1 cellular context compared by ENCODE assay signal in the genomic region with DNA sequence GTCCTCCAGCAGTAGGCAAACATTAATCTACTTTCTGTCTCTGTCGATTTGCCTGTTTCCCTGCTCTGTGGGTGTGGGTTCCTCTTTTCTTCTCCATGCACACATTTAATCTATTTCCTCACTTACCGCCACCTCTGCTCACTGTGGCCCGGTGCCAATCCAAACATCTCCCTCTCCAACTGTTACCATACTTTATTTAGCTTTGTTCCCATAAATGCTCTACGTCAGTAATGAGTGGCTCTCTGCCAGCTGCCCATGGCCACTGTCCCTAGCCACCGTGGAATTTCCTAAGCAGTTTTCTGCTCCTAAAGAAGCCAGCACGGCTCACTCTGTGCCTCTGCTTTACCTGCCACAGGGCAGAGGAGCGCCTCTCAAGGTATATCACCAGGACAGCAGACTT.
TF ChIP-seq lines count a peak whose summit lies in the region.

No MANE protein-coding gene starts in this region.

TF ChIP-seq in HepG2, 621 proteins besides CTCF, POLR2A, EP300 and RAD21 (continued from another document and continues in another):
- TF ChIP-seq, protein P1, sequence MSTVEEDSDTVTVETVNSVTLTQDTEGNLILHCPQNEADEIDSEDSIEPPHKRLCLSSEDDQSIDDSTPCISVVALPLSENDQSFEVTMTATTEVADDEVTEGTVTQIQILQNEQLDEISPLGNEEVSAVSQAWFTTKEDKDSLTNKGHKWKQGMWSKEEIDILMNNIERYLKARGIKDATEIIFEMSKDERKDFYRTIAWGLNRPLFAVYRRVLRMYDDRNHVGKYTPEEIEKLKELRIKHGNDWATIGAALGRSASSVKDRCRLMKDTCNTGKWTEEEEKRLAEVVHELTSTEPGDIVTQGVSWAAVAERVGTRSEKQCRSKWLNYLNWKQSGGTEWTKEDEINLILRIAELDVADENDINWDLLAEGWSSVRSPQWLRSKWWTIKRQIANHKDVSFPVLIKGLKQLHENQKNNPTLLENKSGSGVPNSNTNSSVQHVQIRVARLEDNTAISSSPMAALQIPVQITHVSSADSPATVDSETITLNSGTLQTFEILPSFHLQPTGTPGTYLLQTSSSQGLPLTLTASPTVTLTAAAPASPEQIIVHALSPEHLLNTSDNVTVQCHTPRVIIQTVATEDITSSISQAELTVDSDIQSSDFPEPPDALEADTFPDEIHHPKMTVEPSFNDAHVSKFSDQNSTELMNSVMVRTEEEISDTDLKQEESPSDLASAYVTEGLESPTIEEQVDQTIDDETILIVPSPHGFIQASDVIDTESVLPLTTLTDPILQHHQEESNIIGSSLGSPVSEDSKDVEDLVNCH (CRISPR knock-in tag; IDR thresholded peaks at IDR 0.05) = no peak
- TF ChIP-seq YEATS2 (CRISPR knock-in tag; IDR thresholded peaks at IDR 0.05; ENCODE audit: borderline replicate concordance) = 0 out of 2 replicates have a peak, but pooled peaks have one; percentile 11
- TF ChIP-seq, protein P2, sequence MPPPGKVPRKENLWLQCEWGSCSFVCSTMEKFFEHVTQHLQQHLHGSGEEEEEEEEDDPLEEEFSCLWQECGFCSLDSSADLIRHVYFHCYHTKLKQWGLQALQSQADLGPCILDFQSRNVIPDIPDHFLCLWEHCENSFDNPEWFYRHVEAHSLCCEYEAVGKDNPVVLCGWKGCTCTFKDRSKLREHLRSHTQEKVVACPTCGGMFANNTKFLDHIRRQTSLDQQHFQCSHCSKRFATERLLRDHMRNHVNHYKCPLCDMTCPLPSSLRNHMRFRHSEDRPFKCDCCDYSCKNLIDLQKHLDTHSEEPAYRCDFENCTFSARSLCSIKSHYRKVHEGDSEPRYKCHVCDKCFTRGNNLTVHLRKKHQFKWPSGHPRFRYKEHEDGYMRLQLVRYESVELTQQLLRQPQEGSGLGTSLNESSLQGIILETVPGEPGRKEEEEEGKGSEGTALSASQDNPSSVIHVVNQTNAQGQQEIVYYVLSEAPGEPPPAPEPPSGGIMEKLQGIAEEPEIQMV (CRISPR knock-in tag; IDR thresholded peaks at IDR 0.05; ENCODE audit: low read depth) = no peak
- TF ChIP-seq, protein P3, sequence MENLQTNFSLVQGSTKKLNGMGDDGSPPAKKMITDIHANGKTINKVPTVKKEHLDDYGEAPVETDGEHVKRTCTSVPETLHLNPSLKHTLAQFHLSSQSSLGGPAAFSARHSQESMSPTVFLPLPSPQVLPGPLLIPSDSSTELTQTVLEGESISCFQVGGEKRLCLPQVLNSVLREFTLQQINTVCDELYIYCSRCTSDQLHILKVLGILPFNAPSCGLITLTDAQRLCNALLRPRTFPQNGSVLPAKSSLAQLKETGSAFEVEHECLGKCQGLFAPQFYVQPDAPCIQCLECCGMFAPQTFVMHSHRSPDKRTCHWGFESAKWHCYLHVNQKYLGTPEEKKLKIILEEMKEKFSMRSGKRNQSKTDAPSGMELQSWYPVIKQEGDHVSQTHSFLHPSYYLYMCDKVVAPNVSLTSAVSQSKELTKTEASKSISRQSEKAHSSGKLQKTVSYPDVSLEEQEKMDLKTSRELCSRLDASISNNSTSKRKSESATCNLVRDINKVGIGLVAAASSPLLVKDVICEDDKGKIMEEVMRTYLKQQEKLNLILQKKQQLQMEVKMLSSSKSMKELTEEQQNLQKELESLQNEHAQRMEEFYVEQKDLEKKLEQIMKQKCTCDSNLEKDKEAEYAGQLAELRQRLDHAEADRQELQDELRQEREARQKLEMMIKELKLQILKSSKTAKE (CRISPR knock-in tag; IDR thresholded peaks at IDR 0.05; ENCODE audit: borderline replicate concordance) = no peak
- TF ChIP-seq MYNN (CRISPR knock-in tag; IDR thresholded peaks at IDR 0.05; ENCODE audit: low read depth) = no peak
- TF ChIP-seq GATAD1 (CRISPR knock-in tag; IDR thresholded peaks at IDR 0.05) = no peak
- no peak for TF ChIP-seq ZNF557 (CRISPR knock-in tag; IDR thresholded peaks at IDR 0.05)
- TF ChIP-seq, protein P4, sequence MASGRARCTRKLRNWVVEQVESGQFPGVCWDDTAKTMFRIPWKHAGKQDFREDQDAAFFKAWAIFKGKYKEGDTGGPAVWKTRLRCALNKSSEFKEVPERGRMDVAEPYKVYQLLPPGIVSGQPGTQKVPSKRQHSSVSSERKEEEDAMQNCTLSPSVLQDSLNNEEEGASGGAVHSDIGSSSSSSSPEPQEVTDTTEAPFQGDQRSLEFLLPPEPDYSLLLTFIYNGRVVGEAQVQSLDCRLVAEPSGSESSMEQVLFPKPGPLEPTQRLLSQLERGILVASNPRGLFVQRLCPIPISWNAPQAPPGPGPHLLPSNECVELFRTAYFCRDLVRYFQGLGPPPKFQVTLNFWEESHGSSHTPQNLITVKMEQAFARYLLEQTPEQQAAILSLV (CRISPR knock-in tag; IDR thresholded peaks at IDR 0.05; ENCODE audit: borderline replicate concordance) = no peak
- TF ChIP-seq EZH2 (conservative IDR thresholded peaks at IDR 0.05; ENCODE audit: low read depth, low read length) = no peak
- no peak for TF ChIP-seq ATF7 (IDR thresholded peaks at IDR 0.05)
- TF ChIP-seq ATF7 (CRISPR knock-in tag; IDR thresholded peaks at IDR 0.05) = no peak
- 0 out of 2 replicates have a peak, but pooled peaks have one; percentile 35 for TF ChIP-seq ISL2 (CRISPR knock-in tag; IDR thresholded peaks at IDR 0.05)
- no peak for TF ChIP-seq RARG (CRISPR knock-in tag; IDR thresholded peaks at IDR 0.05; ENCODE audit: low read depth)
- 0 out of 2 replicates have a peak, but pooled peaks have one; percentile 22 for TF ChIP-seq YEATS4 (CRISPR knock-in tag; IDR thresholded peaks at IDR 0.05; ENCODE audit: borderline replicate concordance)
- TF ChIP-seq TBX2 (CRISPR knock-in tag; IDR thresholded peaks at IDR 0.05; ENCODE audit: borderline replicate concordance) = peak; percentile 48; the same call in 1 of the 2 replicates
- no peak; the same call in 1 of the 2 replicates for TF ChIP-seq RXRA (CRISPR knock-in tag; IDR thresholded peaks at IDR 0.05)
- TF ChIP-seq ELF1 (CRISPR knock-in tag; IDR thresholded peaks at IDR 0.05) = no peak
- peak; percentile 38; the same call in 1 of the 2 replicates for TF ChIP-seq KMT2A (CRISPR knock-in tag; IDR thresholded peaks at IDR 0.05)
- TF ChIP-seq GFI1 (CRISPR knock-in tag; IDR thresholded peaks at IDR 0.05; ENCODE audit: borderline replicate concordance) = no peak
- no peak for TF ChIP-seq HNF4A (CRISPR knock-in tag; IDR thresholded peaks at IDR 0.05)
- TF ChIP-seq ZNF317 (CRISPR knock-in tag; IDR thresholded peaks at IDR 0.05) = no peak
- no peak for TF ChIP-seq MED13 (CRISPR knock-in tag; IDR thresholded peaks at IDR 0.05)
- TF ChIP-seq, protein P5, sequence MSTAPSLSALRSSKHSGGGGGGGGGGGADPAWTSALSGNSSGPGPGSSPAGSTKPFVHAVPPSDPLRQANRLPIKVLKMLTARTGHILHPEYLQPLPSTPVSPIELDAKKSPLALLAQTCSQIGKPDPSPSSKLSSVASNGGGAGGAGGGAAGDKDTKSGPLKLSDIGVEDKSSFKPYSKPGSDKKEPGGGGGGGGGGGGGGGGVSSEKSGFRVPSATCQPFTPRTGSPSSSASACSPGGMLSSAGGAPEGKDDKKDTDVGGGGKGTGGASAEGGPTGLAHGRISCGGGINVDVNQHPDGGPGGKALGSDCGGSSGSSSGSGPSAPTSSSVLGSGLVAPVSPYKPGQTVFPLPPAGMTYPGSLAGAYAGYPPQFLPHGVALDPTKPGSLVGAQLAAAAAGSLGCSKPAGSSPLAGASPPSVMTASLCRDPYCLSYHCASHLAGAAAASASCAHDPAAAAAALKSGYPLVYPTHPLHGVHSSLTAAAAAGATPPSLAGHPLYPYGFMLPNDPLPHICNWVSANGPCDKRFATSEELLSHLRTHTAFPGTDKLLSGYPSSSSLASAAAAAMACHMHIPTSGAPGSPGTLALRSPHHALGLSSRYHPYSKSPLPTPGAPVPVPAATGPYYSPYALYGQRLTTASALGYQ (CRISPR knock-in tag; IDR thresholded peaks at IDR 0.05) = no peak
- no peak for TF ChIP-seq ZNF3 (CRISPR knock-in tag; IDR thresholded peaks at IDR 0.05)
- TF ChIP-seq, protein P6, sequence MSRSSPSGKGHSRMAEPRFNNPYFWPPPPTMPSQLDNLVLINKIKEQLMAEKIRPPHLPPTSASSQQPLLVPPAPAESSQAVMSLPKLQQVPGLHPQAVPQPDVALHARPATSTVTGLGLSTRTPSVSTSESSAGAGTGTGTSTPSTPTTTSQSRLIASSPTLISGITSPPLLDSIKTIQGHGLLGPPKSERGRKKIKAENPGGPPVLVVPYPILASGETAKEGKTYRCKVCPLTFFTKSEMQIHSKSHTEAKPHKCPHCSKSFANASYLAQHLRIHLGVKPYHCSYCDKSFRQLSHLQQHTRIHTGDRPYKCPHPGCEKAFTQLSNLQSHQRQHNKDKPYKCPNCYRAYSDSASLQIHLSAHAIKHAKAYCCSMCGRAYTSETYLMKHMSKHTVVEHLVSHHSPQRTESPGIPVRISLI (CRISPR knock-in tag; IDR thresholded peaks at IDR 0.05; ENCODE audit: borderline replicate concordance) = no peak
- TF ChIP-seq FOXA3 (CRISPR knock-in tag; IDR thresholded peaks at IDR 0.05) = peak; percentile 57
- TF ChIP-seq ZNF546 (CRISPR knock-in tag; conservative IDR thresholded peaks at IDR 0.05) = no peak
- TF ChIP-seq, protein P7, sequence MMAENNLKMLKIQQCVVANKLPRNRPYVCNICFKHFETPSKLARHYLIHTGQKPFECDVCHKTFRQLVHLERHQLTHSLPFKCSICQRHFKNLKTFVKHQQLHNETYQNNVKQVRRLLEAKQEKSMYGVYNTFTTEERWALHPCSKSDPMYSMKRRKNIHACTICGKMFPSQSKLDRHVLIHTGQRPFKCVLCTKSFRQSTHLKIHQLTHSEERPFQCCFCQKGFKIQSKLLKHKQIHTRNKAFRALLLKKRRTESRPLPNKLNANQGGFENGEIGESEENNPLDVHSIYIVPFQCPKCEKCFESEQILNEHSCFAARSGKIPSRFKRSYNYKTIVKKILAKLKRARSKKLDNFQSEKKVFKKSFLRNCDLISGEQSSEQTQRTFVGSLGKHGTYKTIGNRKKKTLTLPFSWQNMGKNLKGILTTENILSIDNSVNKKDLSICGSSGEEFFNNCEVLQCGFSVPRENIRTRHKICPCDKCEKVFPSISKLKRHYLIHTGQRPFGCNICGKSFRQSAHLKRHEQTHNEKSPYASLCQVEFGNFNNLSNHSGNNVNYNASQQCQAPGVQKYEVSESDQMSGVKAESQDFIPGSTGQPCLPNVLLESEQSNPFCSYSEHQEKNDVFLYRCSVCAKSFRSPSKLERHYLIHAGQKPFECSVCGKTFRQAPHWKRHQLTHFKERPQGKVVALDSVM (CRISPR knock-in tag; IDR thresholded peaks at IDR 0.05) = no peak
- no peak for TF ChIP-seq HMGA1 (CRISPR knock-in tag; conservative IDR thresholded peaks at IDR 0.05)
- no peak for TF ChIP-seq RCOR2 (CRISPR knock-in tag; IDR thresholded peaks at IDR 0.05)
- TF ChIP-seq TAF1 (CRISPR knock-in tag; IDR thresholded peaks at IDR 0.05) = no peak
- TF ChIP-seq, protein P8, sequence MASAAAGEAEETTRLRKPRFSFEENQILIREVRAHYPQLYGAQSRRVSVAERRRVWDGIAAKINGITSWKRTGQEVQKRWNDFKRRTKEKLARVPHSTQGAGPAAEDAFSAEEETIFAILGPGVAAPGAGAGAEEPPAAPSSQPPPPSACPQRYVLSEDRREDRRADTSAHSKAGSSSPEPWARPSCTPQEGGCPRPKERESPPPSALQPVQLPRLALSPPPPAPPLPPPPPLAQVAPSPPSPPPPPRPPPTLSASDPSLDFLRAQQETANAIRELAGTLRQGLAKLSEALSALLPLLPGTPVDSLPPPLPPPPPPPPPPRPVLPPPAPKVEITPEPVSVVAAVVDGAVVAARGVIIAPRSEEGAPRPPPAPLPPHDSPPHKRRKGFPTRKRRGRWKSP (CRISPR knock-in tag; IDR thresholded peaks at IDR 0.05) = no peak; the same call in 1 of the 2 replicates
- TF ChIP-seq ZNF720 (CRISPR knock-in tag; IDR thresholded peaks at IDR 0.05) = no peak
- no peak for TF ChIP-seq ZNF235 (CRISPR knock-in tag; IDR thresholded peaks at IDR 0.05; ENCODE audit: borderline replicate concordance)
- no peak for TF ChIP-seq ZFY (CRISPR knock-in tag; IDR thresholded peaks at IDR 0.05)
- TF ChIP-seq, protein P9, sequence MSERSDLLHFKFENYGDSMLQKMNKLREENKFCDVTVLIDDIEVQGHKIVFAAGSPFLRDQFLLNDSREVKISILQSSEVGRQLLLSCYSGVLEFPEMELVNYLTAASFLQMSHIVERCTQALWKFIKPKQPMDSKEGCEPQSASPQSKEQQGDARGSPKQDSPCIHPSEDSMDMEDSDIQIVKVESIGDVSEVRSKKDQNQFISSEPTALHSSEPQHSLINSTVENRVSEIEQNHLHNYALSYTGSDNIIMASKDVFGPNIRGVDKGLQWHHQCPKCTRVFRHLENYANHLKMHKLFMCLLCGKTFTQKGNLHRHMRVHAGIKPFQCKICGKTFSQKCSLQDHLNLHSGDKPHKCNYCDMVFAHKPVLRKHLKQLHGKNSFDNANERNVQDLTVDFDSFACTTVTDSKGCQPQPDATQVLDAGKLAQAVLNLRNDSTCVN (CRISPR knock-in tag; IDR thresholded peaks at IDR 0.05; ENCODE audit: borderline replicate concordance) = no peak
- TF ChIP-seq ZNF263 (CRISPR knock-in tag; IDR thresholded peaks at IDR 0.05) = no peak
- no peak for TF ChIP-seq SP140L (CRISPR knock-in tag; IDR thresholded peaks at IDR 0.05; ENCODE audit: borderline replicate concordance)
- TF ChIP-seq, protein P10, sequence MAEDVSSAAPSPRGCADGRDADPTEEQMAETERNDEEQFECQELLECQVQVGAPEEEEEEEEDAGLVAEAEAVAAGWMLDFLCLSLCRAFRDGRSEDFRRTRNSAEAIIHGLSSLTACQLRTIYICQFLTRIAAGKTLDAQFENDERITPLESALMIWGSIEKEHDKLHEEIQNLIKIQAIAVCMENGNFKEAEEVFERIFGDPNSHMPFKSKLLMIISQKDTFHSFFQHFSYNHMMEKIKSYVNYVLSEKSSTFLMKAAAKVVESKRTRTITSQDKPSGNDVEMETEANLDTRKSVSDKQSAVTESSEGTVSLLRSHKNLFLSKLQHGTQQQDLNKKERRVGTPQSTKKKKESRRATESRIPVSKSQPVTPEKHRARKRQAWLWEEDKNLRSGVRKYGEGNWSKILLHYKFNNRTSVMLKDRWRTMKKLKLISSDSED (CRISPR knock-in tag; IDR thresholded peaks at IDR 0.05) = no peak
- TF ChIP-seq KAT8 (CRISPR knock-in tag; IDR thresholded peaks at IDR 0.05) = no peak
- TF ChIP-seq PRPF4 (IDR thresholded peaks at IDR 0.05; ENCODE audit: low read depth, low read length, poor library complexity, severe bottlenecking) = no peak
- TF ChIP-seq, protein P11, sequence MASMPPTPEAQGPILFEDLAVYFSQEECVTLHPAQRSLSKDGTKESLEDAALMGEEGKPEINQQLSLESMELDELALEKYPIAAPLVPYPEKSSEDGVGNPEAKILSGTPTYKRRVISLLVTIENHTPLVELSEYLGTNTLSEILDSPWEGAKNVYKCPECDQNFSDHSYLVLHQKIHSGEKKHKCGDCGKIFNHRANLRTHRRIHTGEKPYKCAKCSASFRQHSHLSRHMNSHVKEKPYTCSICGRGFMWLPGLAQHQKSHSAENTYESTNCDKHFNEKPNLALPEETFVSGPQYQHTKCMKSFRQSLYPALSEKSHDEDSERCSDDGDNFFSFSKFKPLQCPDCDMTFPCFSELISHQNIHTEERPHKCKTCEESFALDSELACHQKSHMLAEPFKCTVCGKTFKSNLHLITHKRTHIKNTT (CRISPR knock-in tag; IDR thresholded peaks at IDR 0.05) = no peak
- TF ChIP-seq ZNF274 (CRISPR knock-in tag; IDR thresholded peaks at IDR 0.05) = no peak
